ENCODE assay signal across 23 cellular contexts in genomic region chr21:44762221-44763049, GRCh38. TPM values are rescaled to one million over a fixed set of nuclear protein-coding genes. Genes with fewer than 3 reads are reported as not detected.
"Had no signal": no experiment of that assay in that cellular context is flagged by ENCODE, and none has a peak within 500 bp of the region (broad histone marks: within the 10 kb centered on the region; RNA-seq: fewer than 3 reads in every experiment).

No MANE protein-coding gene starts in this region.

- H3K27me3 ChIP-seq: adrenal gland, ascending aorta, brain microvascular endothelial cell, dorsolateral prefrontal cortex, gastrocnemius medialis, sigmoid colon, upper lobe of left lung had no signal

- H3K9me3 ChIP-seq: adrenal gland, ascending aorta, esophagus squamous epithelium, gastrocnemius medialis, sigmoid colon, thoracic aorta, upper lobe of left lung had no signal

- DNase-seq: activated CD4-positive, alpha-beta memory T cell treated with anti-CD3 and anti-CD28 coated beads for 36 hours; activated CD4-positive, alpha-beta T cell treated with anti-CD3 and anti-CD28 coated beads for 48 hours; activated gamma-delta T cell; activated T-cell treated with anti-CD3 and anti-CD28 coated beads, Interleukin-2, amount 50 U/mL, for 48 hours; brain microvascular endothelial cell; central memory CD4-positive, alpha-beta T cell; endodermal cell; esophagus squamous epithelium; gastrocnemius medialis; hypothalamus; sigmoid colon; stimulated activated CD4-positive, alpha-beta T cell treated with anti-CD3 and anti-CD28 coated beads, Interleukin-4, amount 100 ng/mL, for 24 hours; stimulated activated naive CD4-positive, alpha-beta T cell treated with Interleukin-2 at 50 U/mL for 16 hours; SW 1271; T-helper 17 cell had no signal

- ATAC-seq: gastrocnemius medialis, T-helper 17 cell had no signal

- FAIRE-seq: colon had no signal

- H3K27ac ChIP-seq: adrenal gland, ascending aorta, brain microvascular endothelial cell, dorsolateral prefrontal cortex, esophagus squamous epithelium, gastrocnemius medialis, sigmoid colon, thoracic aorta, upper lobe of left lung had no signal

- H3K4me3 ChIP-seq: adrenal gland, ascending aorta, dorsolateral prefrontal cortex, esophagus squamous epithelium, gastrocnemius medialis, sigmoid colon, thoracic aorta, upper lobe of left lung had no signal

- H3K36me3 ChIP-seq: adrenal gland, ascending aorta, brain microvascular endothelial cell, esophagus squamous epithelium, gastrocnemius medialis, sigmoid colon, thoracic aorta, upper lobe of left lung had no signal

- H3K4me1 ChIP-seq: adrenal gland, ascending aorta, gastrocnemius medialis had no signal

RNA-seq across cellular contexts. Expression of gene TSPEAR, which starts 51.1 kb away (rescaled TPM):
- total RNA-seq: activated CD4-positive, alpha-beta memory T cell treated with anti-CD3 and anti-CD28 coated beads for 36 hours; adrenal gland; ascending aorta; esophagus squamous epithelium; gastrocnemius medialis; mononuclear cell; myocyte; sigmoid colon; T-helper 17 cell; thoracic aorta had no signal
- polyA plus RNA-seq: adrenal gland had no signal
